8 cellular contexts compared by ENCODE assay signal in genomic region chr19:10603084-10603872, GRCh38. TPM values are rescaled to one million over a fixed set of nuclear protein-coding genes. Genes with fewer than 3 reads are reported as not detected.
DNase-seq lines count a peak whose midpoint lies in the region; ATAC-seq and TF ChIP-seq lines count a peak whose summit lies in the region.

No MANE protein-coding gene starts in this region.

- peak; percentile 65 for DNase-seq in CD1c-positive myeloid dendritic cell (ENCODE audit: extremely low spot score)
- DNase-seq in UCSD-AML1 (lab: John Stamatoyannopoulos, UW; ENCODE audit: unreplicated experiment), result peak; percentile 72
- peak; percentile 75 for DNase-seq in stimulated activated CD8-positive, alpha-beta memory T cell treated with anti-CD3 and anti-CD28 coated beads, Interleukin-12 subunit alpha, Interleukin-12 subunit beta, amount 100 ng/mL, for 1 hour (ENCODE audit: low read depth)
- DNase-seq in NCI-H1105 (lab: John Stamatoyannopoulos, UW), result no peak
- DNase-seq in NCI-H2107 (lab: John Stamatoyannopoulos, UW), result no peak

- peak overlapping the region; percentile 88 to 93 (median 90) for H3K4me3 Mint-ChIP-seq in brain

- H3K9me3 Mint-ChIP-seq in brain, result peaks cover 0 to 9% (median 0%) of the 10 kb centered on the region in 5 experiments

- H3K4me1 Mint-ChIP-seq in brain, result peaks cover 17% of the 10 kb centered on the region

- peak; percentile 48 for ATAC-seq in HG02840 (IDR thresholded peaks at IDR 0.05; ENCODE audit: low FRiP score, unreplicated experiment)

- peak overlapping the region; percentile 44 to 91 (median 87) for H3K27ac Mint-ChIP-seq in brain

- peak overlapping the region; percentile 14 to 86 (median 84) for H3K4me3 ChIP-seq in liver (ENCODE audit: low read depth in 1 of 3, low read length in 3 of 3)

- H3K36me3 ChIP-seq in liver (ENCODE audit: control insufficient read depth in 4 of 4, insufficient read depth in 3 of 4, low read depth in 1 of 4, low read length in 3 of 4), result no peaks in the 10 kb centered on the region

- peaks cover 5% of the 10 kb centered on the region for H3K27me3 Mint-ChIP-seq in brain

- 26% methylated on average over 19 of the region's 19 CpGs for WGBS in liver

- peak overlapping the region; percentile 55 to 90 for H3K9ac ChIP-seq in liver (ENCODE audit: low read depth in 1 of 2, low read length in 2 of 2)

- peak overlapping the region; percentile 92 to 93 for H3K27ac ChIP-seq in liver (ENCODE audit: low read depth in 1 of 2, low read length in 2 of 2)

- TF ChIP-seq RAD21 in liver (IDR thresholded peaks at IDR 0.05), result no peak

- peaks cover 0 to 8% (median 1%) of the 10 kb centered on the region in 4 donors for H3K4me1 ChIP-seq in liver (ENCODE audit: control insufficient read depth in 4 of 4, insufficient read depth in 4 of 4, low read length in 3 of 4)

- H3K27me3 ChIP-seq in liver (ENCODE audit: control insufficient read depth in 4 of 4, insufficient read depth in 4 of 4, low read length in 3 of 4), result no peaks in the 10 kb centered on the region

- no peaks in the 10 kb centered on the region for H3K9me3 ChIP-seq in liver (ENCODE audit: control insufficient read depth in 4 of 4, low read length in 3 of 4)

- peaks cover 15% of the 10 kb centered on the region for H3K36me3 Mint-ChIP-seq in brain

- no peak for TF ChIP-seq CTCF in brain (conservative IDR thresholded peaks at IDR 0.05)
- TF ChIP-seq CTCF in liver (IDR thresholded peaks at IDR 0.05; ENCODE audit: low read depth, low read length, missing input control), result no peak

TF ChIP-seq in liver, 16 proteins besides CTCF, POLR2A, EP300 and RAD21:
- TF ChIP-seq HNF4A (conservative IDR thresholded peaks at IDR 0.05) (no peak), YY1 (IDR thresholded peaks at IDR 0.05) (peak; percentile 15)
TF ChIP-seq in liver: peak in this region for 1.

RNA-seq across cellular contexts. Expression of gene AP1M2, which starts 16.2 kb away (rescaled TPM):
- polyA plus RNA-seq in brain (ENCODE audit: insufficient read depth, low read depth, low replicate concordance) (60.8 TPM), liver (under 1 TPM; 0.57 to 0.83 TPM)
- total RNA-seq in liver, result 1 to 10 TPM in 1 of 2 donors, under 1 TPM in 1; 0.42 to 1.3 TPM

RNA-seq across cellular contexts. Expression of gene SLC44A2, which starts 22.1 kb away (rescaled TPM):
- polyA plus RNA-seq in brain (ENCODE audit: insufficient read depth, low read depth, low replicate concordance) (143 TPM), liver (10 to 100 TPM; 12.0 to 13.9 TPM)
- 10 to 100 TPM; 13.0 to 21.6 TPM for total RNA-seq in liver

RNA-seq across cellular contexts. Expression of gene CDKN2D, which starts 34.5 kb away (rescaled TPM):
- polyA plus RNA-seq in brain (ENCODE audit: insufficient read depth, low read depth, low replicate concordance), result 91.5 TPM
- 10 to 100 TPM in 1 of 2 donors, 1 to 10 TPM in 1; 2.7 to 86.4 TPM for total RNA-seq in liver
- polyA plus RNA-seq in liver, result 1 to 10 TPM; 1.6 to 4.4 TPM

RNA-seq across cellular contexts. Expression of gene KRI1, which starts 37.5 kb away (rescaled TPM):
- polyA plus RNA-seq in brain (ENCODE audit: insufficient read depth, low read depth, low replicate concordance), result 23.3 TPM
- 10 to 100 TPM in 1 of 2 donors, 1 to 10 TPM in 1; 7.0 to 14.1 TPM for total RNA-seq in liver
- polyA plus RNA-seq in liver, result 1 to 10 TPM; 4.6 to 7.1 TPM

RNA-seq across cellular contexts. Expression of gene ILF3, which starts 50.9 kb away (rescaled TPM):
- polyA plus RNA-seq in brain (ENCODE audit: insufficient read depth, low read depth, low replicate concordance), result 261 TPM
- 10 to 100 TPM; 53.8 to 85.1 TPM for total RNA-seq in liver
- polyA plus RNA-seq in liver, result 10 to 100 TPM; 31.7 to 32.0 TPM

Comparison
In these comparisons a context has a peak if more than half of its experiments do, and no peak if none do; other contexts are left out.
1. DNase-seq: peak in CD1c-positive myeloid dendritic cell (single experiment), UCSD-AML1 (single experiment) and stimulated activated CD8-positive, alpha-beta memory T cell treated with anti-CD3 and anti-CD28 coated beads, Interleukin-12 subunit alpha, Interleukin-12 subunit beta, amount 100 ng/mL, for 1 hour (single experiment); none in NCI-H1105 (single experiment) and NCI-H2107 (single experiment).
2. RNA of gene AP1M2, which starts 16.2 kb away (polyA plus RNA-seq): 60.8 TPM in brain (single experiment); 0.57 to 0.83 TPM in liver; every median in the first group is over 10 times any median in the second.
3. RNA of gene CDKN2D, which starts 34.5 kb away (polyA plus RNA-seq): 91.5 TPM in brain (single experiment); 1.6 to 4.4 TPM in liver; every median in the first group is over 10 times any median in the second.